Comparison of ENCODE assay signal across 9 cellular contexts in the genomic region with DNA sequence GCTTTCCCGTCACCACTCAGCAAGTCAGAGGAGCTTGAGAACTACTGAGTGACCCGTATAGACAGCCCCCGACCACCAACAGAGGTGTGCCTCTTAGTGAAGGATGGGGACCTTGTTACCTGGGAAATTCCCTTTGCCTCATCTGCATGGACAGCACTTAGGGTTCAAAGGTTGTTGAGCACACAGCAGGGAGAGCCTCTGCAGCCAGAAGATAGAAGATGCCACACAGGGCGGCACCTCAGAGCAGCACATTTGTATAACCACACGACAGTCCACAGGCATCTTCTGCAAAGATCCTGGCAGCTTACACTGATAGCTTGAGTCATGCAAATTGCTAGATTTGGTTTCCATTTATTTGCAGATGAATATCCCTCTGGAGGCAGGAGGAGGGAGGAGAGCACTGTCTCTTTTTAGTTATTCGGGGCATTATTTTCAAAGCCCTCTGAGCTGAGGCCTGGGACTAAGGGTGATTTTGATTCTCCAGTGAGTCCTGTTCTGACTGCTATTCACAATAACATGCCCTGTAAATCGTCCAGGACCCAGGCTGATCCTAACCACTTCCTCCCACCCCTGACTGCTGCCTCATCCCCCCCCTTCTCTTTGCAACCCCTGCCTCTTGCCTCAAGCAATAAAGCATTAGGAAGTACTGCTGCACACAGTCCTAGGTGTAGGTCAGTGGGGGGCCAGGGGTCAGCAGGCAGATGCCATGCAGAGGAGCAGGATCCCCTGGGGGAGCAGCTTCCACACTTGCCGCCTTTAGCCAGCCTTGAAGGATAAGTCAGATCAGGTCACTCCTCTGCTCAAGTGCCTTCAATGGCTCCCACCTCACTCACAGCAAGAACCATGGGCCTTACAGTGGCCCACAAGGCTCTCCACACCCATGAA. TPM values are rescaled to one million over a fixed set of nuclear protein-coding genes. Genes with fewer than 3 reads are reported as not detected.
DNase-seq lines count a peak whose midpoint lies in the region; ATAC-seq, FAIRE-seq and TF ChIP-seq lines count a peak whose summit lies in the region.
"Had no signal": no experiment of that assay in that cellular context is flagged by ENCODE, and none has a peak within 500 bp of the region (broad histone marks: within the 10 kb centered on the region; RNA-seq: fewer than 3 reads in every experiment).

No MANE protein-coding gene starts in this region.

- H3K27ac ChIP-seq in GM23248 (no peak overlapping the region), H1 (ENCODE audit: low read depth, low read length) (peak overlapping the region; percentile 61; the same call in 1 of the 2 replicates)

- H3K27me3 ChIP-seq in GM23248 (replicated peaks; ENCODE audit: insufficient read depth) (peaks cover 51% of the 10 kb centered on the region), H1 (replicated peaks in 1 of 4; ENCODE audit: control insufficient read depth in 3 of 4, extremely low read depth in 1 of 4, insufficient read depth in 3 of 4, low read length in 3 of 4) (no peaks in the 10 kb centered on the region; a peak in 2 of 7 replicates)

- no peaks in the 10 kb centered on the region for H3K23me2 ChIP-seq in H1 (ENCODE audit: low read depth, low read length)

- H4K5ac ChIP-seq in H1 (ENCODE audit: insufficient read length, low read depth, low read length) = no peak overlapping the region

- TF ChIP-seq CTCF in H1 (IDR thresholded peaks at IDR 0.05; ENCODE audit: control extremely low read depth in 1 of 3, insufficient read depth in 1 of 3, low read depth in 1 of 3, low read length in 3 of 3) = no peak

- H2BK20ac ChIP-seq in H1 (ENCODE audit: low read length) = peak overlapping the region; percentile 84; the same call in 1 of the 2 replicates

- H2BK12ac ChIP-seq in H1 (ENCODE audit: low read depth, low read length) = peak overlapping the region; percentile 75; the same call in 1 of the 2 replicates

- ATAC-seq in GM21515 (IDR thresholded peaks at IDR 0.05; ENCODE audit: unreplicated experiment) (no peak), sciatic nerve (no peak)

- H3K14ac ChIP-seq in H1 (ENCODE audit: insufficient read length) = no peak overlapping the region

- H3F3A ChIP-seq in GM23248 (ENCODE audit: insufficient read depth) = no peaks in the 10 kb centered on the region

- DNase-seq in AG08395 (ENCODE audit: low spot score) (peak; percentile 69), GM23248 (peak; percentile 80), H1 (ENCODE audit: low read depth in 1 of 2, low spot score in 2 of 2) (peak in 1 of 2 experiments; percentile 53), ureter (ENCODE audit: low spot score) (no peak), G401 (ENCODE audit: low spot score) (no peak), sciatic nerve (ENCODE audit: low spot score) (no peak)

- peak overlapping the region; percentile 41 for H2BK5ac ChIP-seq in H1 (ENCODE audit: low read depth, low read length)

- no peak overlapping the region for H2AK5ac ChIP-seq in H1 (ENCODE audit: low read depth, low read length)

- TF ChIP-seq RAD21 in H1 (IDR thresholded peaks at IDR 0.05 in 1 of 2, conservative IDR thresholded peaks at IDR 0.05 in 1 of 2; ENCODE audit: low read depth in 2 of 2, low read length in 2 of 2) = no peak

- H3K27ac Mint-ChIP-seq in T-helper 1 cell treated with Interleukin-12 subunit alpha and Interleukin-12 subunit beta and Interleukin-4 antibody, amounts not matched to agents 30 μg/mL and 1 μg/mL, for 36 hours = peak overlapping the region; percentile 94

- H3K79me2 ChIP-seq in GM23248 (ENCODE audit: insufficient read depth) (no peaks in the 10 kb centered on the region), H1 (ENCODE audit: control insufficient read depth in 1 of 2, insufficient read depth in 2 of 2, low read length in 2 of 2) (no peaks in the 10 kb centered on the region)

- H3K27me3 Mint-ChIP-seq in T-helper 1 cell treated with Interleukin-12 subunit alpha and Interleukin-12 subunit beta and Interleukin-4 antibody, amounts not matched to agents 30 μg/mL and 1 μg/mL, for 36 hours (ENCODE audit: low read depth) = no peaks in the 10 kb centered on the region

- POLR2A ChIA-PET in H1 (lab: Charles Lee; ENCODE audit: partially characterized antibody) = interaction anchor here (0.6 to 2.0 kb wide), 5 partner anchors 10 to 92 kb away, joined by 3 to 5 read pairs (median 3); no protein-coding TSS in a partner anchor

- FAIRE-seq in H1 (lab: Jason Lieb, UNC) = peak; percentile 95

- H4K20me1 ChIP-seq in GM23248 (ENCODE audit: insufficient read depth) (no peaks in the 10 kb centered on the region), H1 (replicated peaks in 1 of 2; ENCODE audit: control insufficient read depth in 1 of 2, insufficient read depth in 2 of 2, low read length in 2 of 2) (no peaks in the 10 kb centered on the region)

- peak overlapping the region; percentile 28; the same call in 1 of the 2 replicates for H4K8ac ChIP-seq in H1 (ENCODE audit: extremely low read depth, insufficient read depth, low read length)

- intact Hi-C loops in sciatic nerve (cut with DNase I) = no loop called here

- CTCF ChIA-PET in H1 (lab: Charles Lee; ENCODE audit: partially characterized antibody) = interaction anchor here (0.8 to 4.9 kb wide), 12 partner anchors 8 to 250 kb away, joined by 3 to 56 read pairs (median 4); no protein-coding TSS in a partner anchor

- H3K36me3 Mint-ChIP-seq in T-helper 1 cell treated with Interleukin-12 subunit alpha and Interleukin-12 subunit beta and Interleukin-4 antibody, amounts not matched to agents 30 μg/mL and 1 μg/mL, for 36 hours (ENCODE audit: low read depth) = no peaks in the 10 kb centered on the region

- no peak for TF ChIP-seq EP300 in H1 (IDR thresholded peaks at IDR 0.05; ENCODE audit: borderline replicate concordance in 1 of 2, low read depth in 2 of 2, low read length in 2 of 2)

- no peaks in the 10 kb centered on the region for H3K9me2 ChIP-seq in GM23248 (ENCODE audit: insufficient read depth)

- H3K9me3 Mint-ChIP-seq in T-helper 1 cell treated with Interleukin-12 subunit alpha and Interleukin-12 subunit beta and Interleukin-4 antibody, amounts not matched to agents 30 μg/mL and 1 μg/mL, for 36 hours = no peaks in the 10 kb centered on the region

- in situ Hi-C loops in GM23248 (cut with MboI) = no loop called here
- in situ Hi-C loops in G401 (cut with HindIII; ENCODE audit: low sequenced_read_pairs) = no loop called here

- WGBS in GM23248 (ENCODE audit: low coverage in 1 of 2, low lambda C conversion rate in 2 of 2, missing lambda C conversion rate in 2 of 2), 2 experiments = 25 to 26% methylated on average over 8 of the region's 8 CpGs
- 38% methylated on average over 8 of the region's 8 CpGs; no CpG with 5 or more reads in 1 of the 2 experiments for WGBS in H1 (ENCODE audit: extremely low coverage in 1 of 2, insufficient coverage in 1 of 2, insufficient read length in 1 of 2, insufficient replicate concordance in 2 of 2, low coverage in 1 of 2, low lambda C conversion rate in 2 of 2, missing lambda C conversion rate in 1 of 2), 2 experiments

- no peak overlapping the region for H3K56ac ChIP-seq in H1 (replicated peaks; ENCODE audit: insufficient read length, low read depth, low read length)

- H3K9ac ChIP-seq in GM23248 (no peak overlapping the region), H1 (replicated peaks in 1 of 4; ENCODE audit: extremely low read depth in 1 of 4, low read depth in 3 of 4, low read length in 3 of 4) (no peak overlapping the region; a peak in 1 of 7 replicates)

- no peaks in the 10 kb centered on the region for H3K9me3 ChIP-seq in GM23248 (ENCODE audit: low read depth)
- H3K9me3 ChIP-seq in H1 (ENCODE audit: insufficient read depth in 2 of 2, low read depth in 1 of 2, low read length in 1 of 2) = no peaks in the 10 kb centered on the region

- no peak overlapping the region for H4K91ac ChIP-seq in H1 (replicated peaks; ENCODE audit: insufficient read length, low read length)

- no peaks in the 10 kb centered on the region; the same call in 1 of the 2 replicates for H3K79me1 ChIP-seq in H1 (ENCODE audit: low read depth, low read length)

- H3K4me3 ChIP-seq in GM23248 (no peak overlapping the region), H1 (ENCODE audit: extremely low read depth in 1 of 4, insufficient read depth in 2 of 4, low read depth in 3 of 4, low read length in 4 of 4) (no peak overlapping the region)

- H2AFZ ChIP-seq in GM23248 (no peak overlapping the region), H1 (ENCODE audit: low read length) (no peak overlapping the region)

- H3K4me2 ChIP-seq in GM23248 (ENCODE audit: unreplicated experiment) = no peak overlapping the region
- peak overlapping the region; percentile 11 to 36; a peak in 2 of 4 replicates for H3K4me2 ChIP-seq in H1 (ENCODE audit: insufficient read depth in 1 of 2, low read depth in 2 of 2, low read length in 2 of 2)

- peak overlapping the region; percentile 64; the same call in 1 of the 2 replicates for H3K18ac ChIP-seq in H1 (ENCODE audit: extremely low read depth, low read length)

- H2BK15ac ChIP-seq in H1 (ENCODE audit: low read length) = peak overlapping the region; percentile 40; the same call in 1 of the 2 replicates

- H3K4me1 Mint-ChIP-seq in T-helper 1 cell treated with Interleukin-12 subunit alpha and Interleukin-12 subunit beta and Interleukin-4 antibody, amounts not matched to agents 30 μg/mL and 1 μg/mL, for 36 hours (ENCODE audit: low read depth) = peaks cover 57% of the 10 kb centered on the region

- TF ChIP-seq POLR2A in H1 (IDR thresholded peaks at IDR 0.05; ENCODE audit: control extremely low read depth in 1 of 2, low read depth in 2 of 2, low read length in 2 of 2) = no peak

- no peak overlapping the region for H3K23ac ChIP-seq in H1 (ENCODE audit: insufficient read length)

- peak overlapping the region; percentile 30 for H2BK120ac ChIP-seq in H1 (replicated peaks; ENCODE audit: low read depth, low read length)

- H3K4me1 ChIP-seq in GM23248 (ENCODE audit: insufficient read depth) (no peaks in the 10 kb centered on the region), H1 (replicated peaks in 1 of 4; ENCODE audit: control insufficient read depth in 3 of 4, insufficient read depth in 4 of 4, low read length in 3 of 4) (peaks cover 0 to 19% (median 11%) of the 10 kb centered on the region in 4 experiments; a peak in 6 of 7 replicates)

- H3K36me3 ChIP-seq in GM23248 (ENCODE audit: low read depth) (no peaks in the 10 kb centered on the region), H1 (ENCODE audit: control insufficient read depth in 2 of 4, insufficient read depth in 4 of 4, low read length in 3 of 4) (no peaks in the 10 kb centered on the region)

- H3K4ac ChIP-seq in H1 (replicated peaks; ENCODE audit: insufficient read length, low read depth, low read length) = no peak overlapping the region

- H3K4me3 Mint-ChIP-seq in T-helper 1 cell treated with Interleukin-12 subunit alpha and Interleukin-12 subunit beta and Interleukin-4 antibody, amounts not matched to agents 30 μg/mL and 1 μg/mL, for 36 hours = peak overlapping the region; percentile 76

RNA-seq across cellular contexts. Expression of a gene that starts 24.6 kb away (rescaled TPM):
- total RNA-seq in GM23248 (2014; rRNA removed; shearing (Covaris generic)) = 0.13 TPM in 1 of 2 replicates, not detected in the other
- 0.09 TPM in 2 replicates for polyA plus RNA-seq in GM23248 (2016; fragmentation: Nextera tagmentation; extraction: Ambion mirVana)
- total RNA-seq in H1 (2021; fragmentation: NEBNext Ultra II Directional; extraction: Animal tissue kit (Norgen Biotek cat#: 25700)) = 0.60 and 0.84 TPM in 2 replicates
- polyA plus RNA-seq in H1 (2011; rRNA removed) = 0.94 and 1.2 TPM in 2 replicates
- 1.8 TPM for polyA plus RNA-seq in H1 (2011; cell fraction: cytosol; rRNA removed)
- 4.0 TPM for polyA plus RNA-seq in H1 (2011; cell fraction: nucleus; rRNA removed)
- polyA plus RNA-seq in H1 (2012, experiment 1 of 2) = 0.71 to 2.0 TPM (median 1.0 TPM) in 4 replicates
- polyA plus RNA-seq in H1 (2012, experiment 2 of 2) = 0.22 TPM
- 0.39 TPM for polyA plus RNA-seq in H1 (2013, experiment 1 of 2)
- polyA plus RNA-seq in H1 (2013, experiment 2 of 2) = 0.11 TPM
- polyA minus RNA-seq in H1 (2011; rRNA and poly(A)+ RNA removed) = 1.1 and 1.9 TPM in 2 replicates
- 0.73 TPM for polyA minus RNA-seq in H1 (2011; cell fraction: cytosol; rRNA and poly(A)+ RNA removed)
- polyA minus RNA-seq in H1 (2011; cell fraction: nucleus; rRNA and poly(A)+ RNA removed) = 2.9 TPM
- total RNA-seq in ureter = 31.4 TPM
- total RNA-seq in G401 (2014; rRNA removed; shearing (Covaris generic)) = 0.17 TPM in 1 of 2 replicates, not detected in the other
- 131 TPM for total RNA-seq in sciatic nerve

RNA-seq across cellular contexts. Expression of a gene that starts 43.9 kb away (rescaled TPM):
- total RNA-seq in GM23248 (2014; rRNA removed; shearing (Covaris generic)) = 1.8 and 3.5 TPM in 2 replicates
- polyA plus RNA-seq in GM23248 (2016; fragmentation: Nextera tagmentation; extraction: Ambion mirVana) (2.5 and 2.6 TPM in 2 replicates), H1 (2011; rRNA removed) (1.3 and 1.6 TPM in 2 replicates)
- 3.6 and 3.8 TPM in 2 replicates for total RNA-seq in H1 (2021; fragmentation: NEBNext Ultra II Directional; extraction: Animal tissue kit (Norgen Biotek cat#: 25700))
- 1.8 TPM for polyA plus RNA-seq in H1 (2011; cell fraction: cytosol; rRNA removed)
- polyA plus RNA-seq in H1 (2011; cell fraction: nucleus; rRNA removed) = 3.1 TPM
- polyA plus RNA-seq in H1 (2012, experiment 1 of 2) = 2.2 to 3.3 TPM (median 2.6 TPM) in 4 replicates
- 2.2 TPM for polyA plus RNA-seq in H1 (2012, experiment 2 of 2)
- 1.6 TPM for polyA plus RNA-seq in H1 (2013, experiment 1 of 2)
- polyA plus RNA-seq in H1 (2013, experiment 2 of 2) = 1.5 TPM
- polyA minus RNA-seq in H1 (2011; rRNA and poly(A)+ RNA removed) = 2.2 and 2.6 TPM in 2 replicates
- 0.66 TPM for polyA minus RNA-seq in H1 (2011; cell fraction: cytosol; rRNA and poly(A)+ RNA removed)
- 5.3 TPM for polyA minus RNA-seq in H1 (2011; cell fraction: nucleus; rRNA and poly(A)+ RNA removed)
- total RNA-seq in ureter (16.8 TPM), sciatic nerve (15.6 TPM)
- total RNA-seq in G401 (2014; rRNA removed; shearing (Covaris generic)) = 6.8 and 7.5 TPM in 2 replicates

RNA-seq across cellular contexts. Expression of a gene that starts 45.0 kb away (rescaled TPM):
- total RNA-seq in GM23248 (2014; rRNA removed; shearing (Covaris generic)) = not detected in 2 replicates
- polyA plus RNA-seq in GM23248 (2016; fragmentation: Nextera tagmentation; extraction: Ambion mirVana) = 0.05 TPM in 1 of 2 replicates, not detected in the other
- 0.19 and 0.37 TPM in 2 replicates for total RNA-seq in H1 (2021; fragmentation: NEBNext Ultra II Directional; extraction: Animal tissue kit (Norgen Biotek cat#: 25700))
- 0.99 and 1.3 TPM in 2 replicates for polyA plus RNA-seq in H1 (2011; rRNA removed)
- 0.79 TPM for polyA plus RNA-seq in H1 (2011; cell fraction: cytosol; rRNA removed)
- polyA plus RNA-seq in H1 (2011; cell fraction: nucleus; rRNA removed) = 2.5 TPM
- polyA plus RNA-seq in H1 (2012, experiment 1 of 2) = 0.66 to 0.97 TPM (median 0.72 TPM) in 4 replicates
- 0.47 TPM for polyA plus RNA-seq in H1 (2012, experiment 2 of 2)
- polyA plus RNA-seq in H1 (2013, experiment 1 of 2) = 0.39 TPM
- polyA plus RNA-seq in H1 (2013, experiment 2 of 2) = 0.37 TPM
- 0.35 and 1.8 TPM in 2 replicates for polyA minus RNA-seq in H1 (2011; rRNA and poly(A)+ RNA removed)
- 0.37 TPM for polyA minus RNA-seq in H1 (2011; cell fraction: cytosol; rRNA and poly(A)+ RNA removed)
- 0.40 TPM for polyA minus RNA-seq in H1 (2011; cell fraction: nucleus; rRNA and poly(A)+ RNA removed)
- 0.34 TPM for total RNA-seq in ureter
- total RNA-seq in G401 (2014; rRNA removed; shearing (Covaris generic)) = not detected in 2 replicates
- total RNA-seq in sciatic nerve = 1.1 TPM
- total RNA-seq: Daoy had no signal

Comparison
In these comparisons a context has a peak if more than half of its experiments do, and no peak if none do; other contexts are left out.
1. DNase-seq: peak in AG08395 (single experiment) and GM23248 (single experiment); none in ureter (single experiment), G401 (single experiment) and sciatic nerve (single experiment).
2. RNA of a gene that starts 24.6 kb away (total RNA-seq): 131 TPM in sciatic nerve (single experiment) and 31.4 TPM in ureter (single experiment); 0.60 to 0.84 TPM in H1, 0.17 TPM in G401 and 0.13 TPM in GM23248; every median in the first group is over 10 times any median in the second.